In the genomic region with DNA sequence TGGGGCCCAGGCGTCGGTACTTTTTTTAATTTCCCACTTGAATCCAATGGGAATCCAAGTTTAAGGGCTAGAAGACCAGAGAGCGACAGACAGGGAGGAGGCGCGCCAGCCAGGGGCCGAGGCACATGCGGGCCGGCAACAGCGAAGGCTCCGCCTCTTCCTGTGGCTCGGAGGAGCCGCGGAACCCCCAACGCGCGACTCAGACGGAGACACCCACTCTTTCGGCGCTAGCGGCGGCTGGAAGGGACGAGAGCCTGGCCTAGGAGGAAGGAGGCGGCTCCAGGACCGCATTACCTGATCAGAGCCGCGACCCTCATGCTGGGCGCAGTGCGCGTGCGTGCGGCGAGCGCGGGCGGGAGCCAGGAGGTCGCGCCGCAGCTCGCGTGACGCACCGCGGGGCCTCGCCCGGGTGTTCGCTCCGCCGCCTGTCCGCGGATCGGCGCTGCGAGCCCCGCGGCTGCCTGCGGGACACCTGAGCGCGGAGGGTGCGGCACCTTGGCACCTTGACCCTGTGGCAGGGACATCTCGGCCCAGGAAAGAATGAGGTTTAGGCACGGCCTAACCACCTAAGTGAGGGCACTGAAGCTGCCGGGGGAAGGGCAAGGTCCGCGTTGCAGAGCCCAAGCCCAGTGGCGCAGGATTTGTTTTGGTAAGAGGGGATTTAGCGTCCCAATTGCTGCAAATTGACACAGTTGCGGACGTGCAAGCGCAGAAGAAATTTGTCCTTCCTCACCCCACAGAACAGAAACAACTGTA, we compare ENCODE assay signal across 8 cellular contexts. TPM values are rescaled to one million over a fixed set of nuclear protein-coding genes. Genes with fewer than 3 reads are reported as not detected.
DNase-seq lines count a peak whose midpoint lies in the region; ATAC-seq and TF ChIP-seq lines count a peak whose summit lies in the region.

A gene with protein sequence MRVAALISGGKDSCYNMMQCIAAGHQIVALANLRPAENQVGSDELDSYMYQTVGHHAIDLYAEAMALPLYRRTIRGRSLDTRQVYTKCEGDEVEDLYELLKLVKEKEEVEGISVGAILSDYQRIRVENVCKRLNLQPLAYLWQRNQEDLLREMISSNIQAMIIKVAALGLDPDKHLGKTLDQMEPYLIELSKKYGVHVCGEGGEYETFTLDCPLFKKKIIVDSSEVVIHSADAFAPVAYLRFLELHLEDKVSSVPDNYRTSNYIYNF (minus strand): TSS at position 341 of the 756 bp plus-strand sequence. CDS start 24 bp downstream, at position 317.

- no peaks in the 10 kb centered on the region; the same call in 1 of the 2 replicates for H3F3A ChIP-seq in GM23338 (replicated peaks; ENCODE audit: low read depth)

- peak; percentile 74 for ATAC-seq in GM23338

- H3K79me2 ChIP-seq in GM23338 (replicated peaks; ENCODE audit: insufficient read depth): 0 out of 2 replicates have a peak, but pooled peaks cover 3% of the 10 kb centered on the region

- H3K4me1 ChIP-seq in GM23338 (ENCODE audit: insufficient read depth): peaks cover 37% of the 10 kb centered on the region
- peaks cover 4 to 5% of the 10 kb centered on the region in 2 experiments for H3K4me1 ChIP-seq in neutrophil (ENCODE audit: control insufficient read depth in 1 of 2, insufficient read depth in 1 of 2, low read depth in 1 of 2, low read length in 1 of 2)

- H3K27ac Mint-ChIP-seq in GM23338: peak within 1 kb of the TSS; percentile 99

- DNase-seq in ELR (ENCODE audit: low read depth) (peak; percentile 88), GM23338 (ENCODE audit: low spot score) (peak; percentile 87), Kasumi-1 (lab: John Stamatoyannopoulos, UW) (peak; percentile 32 to 33), SIG-M5 (lab: John Stamatoyannopoulos, UW) (peak; percentile 3), activated gamma-delta T cell treated with Interleukin-2 at 50 U/mL for 16 hours (peak; percentile 74), foreskin melanocyte (peak; percentile 80)

- H3K9me3 Mint-ChIP-seq in GM23338: peaks cover 2% of the 10 kb centered on the region; the same call in 1 of the 3 replicates

- peaks cover 44% of the 10 kb centered on the region for H3K4me1 Mint-ChIP-seq in GM23338

- peak within 1 kb of the TSS; percentile 95 for H3K4me3 Mint-ChIP-seq in GM23338

- no peaks in the 10 kb centered on the region for H3K27me3 Mint-ChIP-seq in GM23338 (ENCODE audit: insufficient read depth, low read depth, poor library complexity)

- no peaks in the 10 kb centered on the region for H3K36me3 ChIP-seq in GM23338 (ENCODE audit: insufficient read depth)
- H3K36me3 ChIP-seq in neutrophil: no peaks in the 10 kb centered on the region

- H3K27ac ChIP-seq in GM23338 (ENCODE audit: low read depth) (peak within 1 kb of the TSS; percentile 98), neutrophil (peak within 1 kb of the TSS; percentile 81)

- TF ChIP-seq CTCF in GM23338 (conservative IDR thresholded peaks at IDR 0.05; ENCODE audit: low read depth in 2 of 2): no peak
- no peak for TF ChIP-seq CTCF in neutrophil (IDR thresholded peaks at IDR 0.05)
- TF ChIP-seq CTCF in subcutaneous adipose tissue (IDR thresholded peaks at IDR 0.05; ENCODE audit: low read depth): no peak

- no peaks in the 10 kb centered on the region for H3K27me3 ChIP-seq in GM23338 (ENCODE audit: insufficient read depth)
- no peaks in the 10 kb centered on the region for H3K27me3 ChIP-seq in neutrophil

- no peaks in the 10 kb centered on the region for H3K9me3 ChIP-seq in neutrophil

- peaks cover 11% of the 10 kb centered on the region; the same call in 2 of the 3 replicates for H3K36me3 Mint-ChIP-seq in GM23338 (ENCODE audit: low read depth)

- peak within 1 kb of the TSS; percentile 64 for H2AFZ ChIP-seq in GM23338

- no peaks in the 10 kb centered on the region for H4K20me1 ChIP-seq in GM23338 (replicated peaks; ENCODE audit: insufficient read depth)

- H3K4me3 ChIP-seq in GM23338 (peak within 1 kb of the TSS; percentile 71), neutrophil (ENCODE audit: low read depth in 1 of 2, low read length in 1 of 2) (peak within 1 kb of the TSS; percentile 77 to 79)

- H3K9me2 ChIP-seq in GM23338 (ENCODE audit: insufficient read depth): no peaks in the 10 kb centered on the region

- peak within 1 kb of the TSS; percentile 84 for H3K4me2 ChIP-seq in GM23338

TF ChIP-seq in GM23338, 12 proteins besides CTCF, POLR2A, EP300 and RAD21:
- TF ChIP-seq ZNF331 (CRISPR knock-in tag; IDR thresholded peaks at IDR 0.05; ENCODE audit: low read depth) (peak; percentile 63), CREB1 (CRISPR knock-in tag; IDR thresholded peaks at IDR 0.05; ENCODE audit: low read depth) (peak; percentile 87), NANOG (IDR thresholded peaks at IDR 0.05; ENCODE audit: borderline replicate concordance) (no peak), EZH2phosphoT487 (IDR thresholded peaks at IDR 0.05; ENCODE audit: unreplicated experiment) (no peak), POLR2AphosphoS5 (IDR thresholded peaks at IDR 0.05; ENCODE audit: low read depth) (peak; percentile 76), JUNB (IDR thresholded peaks at IDR 0.05; ENCODE audit: unreplicated experiment) (no peak)
- TF ChIP-seq, protein P1, sequence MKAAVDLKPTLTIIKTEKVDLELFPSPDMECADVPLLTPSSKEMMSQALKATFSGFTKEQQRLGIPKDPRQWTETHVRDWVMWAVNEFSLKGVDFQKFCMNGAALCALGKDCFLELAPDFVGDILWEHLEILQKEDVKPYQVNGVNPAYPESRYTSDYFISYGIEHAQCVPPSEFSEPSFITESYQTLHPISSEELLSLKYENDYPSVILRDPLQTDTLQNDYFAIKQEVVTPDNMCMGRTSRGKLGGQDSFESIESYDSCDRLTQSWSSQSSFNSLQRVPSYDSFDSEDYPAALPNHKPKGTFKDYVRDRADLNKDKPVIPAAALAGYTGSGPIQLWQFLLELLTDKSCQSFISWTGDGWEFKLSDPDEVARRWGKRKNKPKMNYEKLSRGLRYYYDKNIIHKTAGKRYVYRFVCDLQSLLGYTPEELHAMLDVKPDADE (IDR thresholded peaks at IDR 0.05): 0 out of 2 replicates have a peak, but pooled peaks have one; percentile 13
- TF ChIP-seq, protein P2, sequence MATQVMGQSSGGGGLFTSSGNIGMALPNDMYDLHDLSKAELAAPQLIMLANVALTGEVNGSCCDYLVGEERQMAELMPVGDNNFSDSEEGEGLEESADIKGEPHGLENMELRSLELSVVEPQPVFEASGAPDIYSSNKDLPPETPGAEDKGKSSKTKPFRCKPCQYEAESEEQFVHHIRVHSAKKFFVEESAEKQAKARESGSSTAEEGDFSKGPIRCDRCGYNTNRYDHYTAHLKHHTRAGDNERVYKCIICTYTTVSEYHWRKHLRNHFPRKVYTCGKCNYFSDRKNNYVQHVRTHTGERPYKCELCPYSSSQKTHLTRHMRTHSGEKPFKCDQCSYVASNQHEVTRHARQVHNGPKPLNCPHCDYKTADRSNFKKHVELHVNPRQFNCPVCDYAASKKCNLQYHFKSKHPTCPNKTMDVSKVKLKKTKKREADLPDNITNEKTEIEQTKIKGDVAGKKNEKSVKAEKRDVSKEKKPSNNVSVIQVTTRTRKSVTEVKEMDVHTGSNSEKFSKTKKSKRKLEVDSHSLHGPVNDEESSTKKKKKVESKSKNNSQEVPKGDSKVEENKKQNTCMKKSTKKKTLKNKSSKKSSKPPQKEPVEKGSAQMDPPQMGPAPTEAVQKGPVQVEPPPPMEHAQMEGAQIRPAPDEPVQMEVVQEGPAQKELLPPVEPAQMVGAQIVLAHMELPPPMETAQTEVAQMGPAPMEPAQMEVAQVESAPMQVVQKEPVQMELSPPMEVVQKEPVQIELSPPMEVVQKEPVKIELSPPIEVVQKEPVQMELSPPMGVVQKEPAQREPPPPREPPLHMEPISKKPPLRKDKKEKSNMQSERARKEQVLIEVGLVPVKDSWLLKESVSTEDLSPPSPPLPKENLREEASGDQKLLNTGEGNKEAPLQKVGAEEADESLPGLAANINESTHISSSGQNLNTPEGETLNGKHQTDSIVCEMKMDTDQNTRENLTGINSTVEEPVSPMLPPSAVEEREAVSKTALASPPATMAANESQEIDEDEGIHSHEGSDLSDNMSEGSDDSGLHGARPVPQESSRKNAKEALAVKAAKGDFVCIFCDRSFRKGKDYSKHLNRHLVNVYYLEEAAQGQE (IDR thresholded peaks at IDR 0.05; ENCODE audit: unreplicated experiment): no peak

RNA-seq across cellular contexts. Expression of the gene that starts here (rescaled TPM):
- 37.9 and 44.5 TPM in 2 replicates for total RNA-seq in GM23338 (2014; rRNA removed; shearing (Covaris generic))
- polyA plus RNA-seq in GM23338 (2016; fragmentation: Nextera tagmentation; extraction: Ambion mirVana): 42.4 and 46.9 TPM in 2 replicates
- total RNA-seq in subcutaneous adipose tissue: 10 to 100 TPM; 10.2 to 22.3 (median 20.1) TPM

Comparison
In these comparisons a context has a peak if more than half of its experiments do, and no peak if none do; other contexts are left out.
1. Peak in every context shown above with its lines: DNase-seq, ATAC-seq, H3K4me3 ChIP-seq and H3K27ac ChIP-seq.
2. DNase-seq: peak in every context shown above with its lines; median percentile 88 in ELR; 87 in GM23338; 80 in foreskin melanocyte; 74 in activated gamma-delta T cell treated with Interleukin-2 at 50 U/mL for 16 hours; 32 in Kasumi-1; 3 in SIG-M5.